8 cellular contexts compared by ENCODE assay signal in the genomic region with DNA sequence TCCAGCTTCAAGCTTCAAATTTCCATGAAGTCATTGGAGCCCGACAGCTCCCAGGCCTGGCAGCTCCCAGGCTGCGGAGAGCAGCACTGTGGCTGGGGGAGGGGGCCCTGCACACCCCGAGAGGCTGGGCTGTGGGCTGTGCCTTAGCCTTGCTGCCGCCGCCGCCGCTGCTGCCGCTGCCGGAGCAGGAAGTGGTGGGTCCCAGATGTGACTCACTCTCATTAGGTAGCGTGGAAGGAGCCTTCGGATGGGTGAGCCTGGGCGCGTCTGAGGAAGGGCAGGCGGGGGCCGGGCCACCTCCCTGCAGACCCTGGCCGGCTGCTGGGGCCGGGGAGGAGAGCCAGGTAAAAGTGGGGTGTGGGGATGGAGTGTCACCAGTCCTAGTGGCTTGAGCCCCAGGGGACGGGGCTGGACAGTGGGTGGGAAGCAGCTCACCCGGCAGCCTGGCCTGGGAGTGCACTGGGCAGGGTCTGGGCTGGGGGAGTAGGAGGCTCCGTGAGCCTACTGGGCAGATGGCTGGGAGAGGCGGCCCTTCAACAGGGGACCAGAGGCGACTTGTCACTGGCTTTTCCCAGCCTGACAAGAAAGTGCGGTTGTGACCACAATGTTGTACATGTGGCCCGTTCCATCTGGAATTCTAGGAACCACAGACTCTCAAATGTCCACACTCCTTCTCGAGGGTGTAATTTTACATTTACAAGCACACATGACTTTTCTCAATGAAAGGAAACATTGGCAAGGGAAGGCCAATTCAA. TPM values are rescaled to one million over a fixed set of nuclear protein-coding genes. Genes with fewer than 3 reads are reported as not detected.
DNase-seq lines count a peak whose midpoint lies in the region; ATAC-seq and TF ChIP-seq lines count a peak whose summit lies in the region.

ADCY7 (plus strand) TSS at position 215 of the 755 bp plus-strand sequence. CDS start 21,629 bp downstream, outside the sequence.

- H3K9ac ChIP-seq in Loucy (ENCODE audit: low read depth, low read length, poor library complexity, severe bottlenecking), result peak within 1 kb of the TSS; percentile 98
- peak within 1 kb of the TSS; percentile 32 to 68 for H3K9ac ChIP-seq in colonic mucosa (ENCODE audit: low read depth in 2 of 2, low read length in 2 of 2)

- H3F3A ChIP-seq in GM23338 (replicated peaks; ENCODE audit: low read depth) (no peaks in the 10 kb centered on the region), Loucy (ENCODE audit: low read depth) (no peaks in the 10 kb centered on the region; the same call in 1 of the 2 replicates)

- intact Hi-C loops in colonic mucosa (cut with DNase I), result no loop called here

- H3K4me3 ChIP-seq in GM23338 (no peak within 1 kb of the TSS), Loucy (ENCODE audit: low read length, poor library complexity, severe bottlenecking) (peak within 1 kb of the TSS; percentile 97), colonic mucosa (peak within 1 kb of the TSS; percentile 31)

- no peaks in the 10 kb centered on the region for H3K79me2 ChIP-seq in GM23338 (replicated peaks; ENCODE audit: insufficient read depth)
- peaks cover 51% of the 10 kb centered on the region for H3K79me2 ChIP-seq in Loucy (ENCODE audit: insufficient read depth, low read length)

- ATAC-seq in GM23338, result peak; percentile 86

- H3K36me3 Mint-ChIP-seq in GM23338 (ENCODE audit: low read depth), result no peaks in the 10 kb centered on the region

- DNase-seq in GDM1 (lab: John Stamatoyannopoulos, UW) (peak; percentile 77), GM23338 (ENCODE audit: low spot score) (peak; percentile 57), colonic mucosa (peak; percentile 84), mesenteric fat pad (ENCODE audit: low spot score) (peak; percentile 91), OCI-M2 (lab: John Stamatoyannopoulos, UW; ENCODE audit: unreplicated experiment) (no peak)
- DNase-seq in activated CD4-positive, alpha-beta T cell treated with anti-CD3 and anti-CD28 coated beads for 24 hours (ENCODE audit: low read depth in 2 of 2), result peak; percentile 74 to 76
- peak; percentile 64 to 75 for DNase-seq in stimulated activated CD8-positive, alpha-beta memory T cell treated with anti-CD3 and anti-CD28 coated beads, Interleukin-4, amount 100 ng/mL, for 4 hours (ENCODE audit: low read depth in 2 of 2, low spot score in 1 of 2)

- no peaks in the 10 kb centered on the region for H3K36me3 ChIP-seq in GM23338 (ENCODE audit: insufficient read depth)
- no peaks in the 10 kb centered on the region for H3K36me3 ChIP-seq in Loucy (ENCODE audit: insufficient read depth, low read length)
- no peaks in the 10 kb centered on the region for H3K36me3 ChIP-seq in colonic mucosa

- H3K27me3 Mint-ChIP-seq in GM23338 (ENCODE audit: insufficient read depth, low read depth, poor library complexity), result peaks cover 13% of the 10 kb centered on the region

- no peak within 1 kb of the TSS for H3K27ac Mint-ChIP-seq in GM23338

- no peaks in the 10 kb centered on the region for H3K9me3 ChIP-seq in Loucy (ENCODE audit: insufficient read depth, low read depth, low read length)
- H3K9me3 ChIP-seq in colonic mucosa, result no peaks in the 10 kb centered on the region

- H3K4me1 ChIP-seq in GM23338 (ENCODE audit: insufficient read depth), result peaks cover 7% of the 10 kb centered on the region; the same call in 1 of the 2 replicates
- H3K4me1 ChIP-seq in Loucy (ENCODE audit: insufficient read depth, low read length, poor library complexity, severe bottlenecking), result peaks cover 54% of the 10 kb centered on the region
- H3K4me1 ChIP-seq in colonic mucosa, result peaks cover 17% of the 10 kb centered on the region

- H3K4me2 ChIP-seq in GM23338, result peak within 1 kb of the TSS; percentile 38; the same call in 1 of the 2 replicates
- H3K4me2 ChIP-seq in Loucy (ENCODE audit: low read depth, low read length, poor library complexity, severe bottlenecking), result peak within 1 kb of the TSS; percentile 97

- H3K4me3 Mint-ChIP-seq in GM23338, result no peak within 1 kb of the TSS

- H2AFZ ChIP-seq in GM23338 (0 out of 2 replicates have a peak within 1 kb of the TSS, but pooled peaks have one; percentile 3), Loucy (ENCODE audit: low read length) (0 out of 2 replicates have a peak within 1 kb of the TSS, but pooled peaks have one; percentile 16)

- H3K27ac ChIP-seq in GM23338 (ENCODE audit: low read depth) (no peak within 1 kb of the TSS), colonic mucosa (peak within 1 kb of the TSS; percentile 79)

- no peaks in the 10 kb centered on the region for H3K9me3 Mint-ChIP-seq in GM23338

- H3K27me3 ChIP-seq in GM23338 (ENCODE audit: insufficient read depth) (no peaks in the 10 kb centered on the region), Loucy (ENCODE audit: insufficient read depth, low read length, poor library complexity, severe bottlenecking) (no peaks in the 10 kb centered on the region), colonic mucosa (no peaks in the 10 kb centered on the region)

- H4K20me1 ChIP-seq in GM23338 (replicated peaks; ENCODE audit: insufficient read depth), result no peaks in the 10 kb centered on the region
- no peaks in the 10 kb centered on the region for H4K20me1 ChIP-seq in Loucy (ENCODE audit: insufficient read depth, low read length, poor library complexity, severe bottlenecking)

- no peak for TF ChIP-seq CTCF in GM23338 (conservative IDR thresholded peaks at IDR 0.05; ENCODE audit: low read depth in 2 of 2)
- TF ChIP-seq CTCF in Loucy (conservative IDR thresholded peaks at IDR 0.05; ENCODE audit: low read length), result no peak
- no peak for TF ChIP-seq CTCF in colonic mucosa (IDR thresholded peaks at IDR 0.05)

- H3K9me2 ChIP-seq in GM23338 (ENCODE audit: insufficient read depth), result no peaks in the 10 kb centered on the region
- H3K9me2 ChIP-seq in Loucy (replicated peaks; ENCODE audit: low read depth, low read length), result no peaks in the 10 kb centered on the region

- H3K4me1 Mint-ChIP-seq in GM23338, result peaks cover 14% of the 10 kb centered on the region

TF ChIP-seq in GM23338, 12 proteins besides CTCF, POLR2A, EP300 and RAD21:
- no peak for TF ChIP-seq ZNF114 (CRISPR knock-in tag; IDR thresholded peaks at IDR 0.05)
- TF ChIP-seq EZH2phosphoT487 (IDR thresholded peaks at IDR 0.05; ENCODE audit: unreplicated experiment), result no peak
- TF ChIP-seq ZNF331 (CRISPR knock-in tag; IDR thresholded peaks at IDR 0.05; ENCODE audit: low read depth), result no peak
- TF ChIP-seq, protein P1, sequence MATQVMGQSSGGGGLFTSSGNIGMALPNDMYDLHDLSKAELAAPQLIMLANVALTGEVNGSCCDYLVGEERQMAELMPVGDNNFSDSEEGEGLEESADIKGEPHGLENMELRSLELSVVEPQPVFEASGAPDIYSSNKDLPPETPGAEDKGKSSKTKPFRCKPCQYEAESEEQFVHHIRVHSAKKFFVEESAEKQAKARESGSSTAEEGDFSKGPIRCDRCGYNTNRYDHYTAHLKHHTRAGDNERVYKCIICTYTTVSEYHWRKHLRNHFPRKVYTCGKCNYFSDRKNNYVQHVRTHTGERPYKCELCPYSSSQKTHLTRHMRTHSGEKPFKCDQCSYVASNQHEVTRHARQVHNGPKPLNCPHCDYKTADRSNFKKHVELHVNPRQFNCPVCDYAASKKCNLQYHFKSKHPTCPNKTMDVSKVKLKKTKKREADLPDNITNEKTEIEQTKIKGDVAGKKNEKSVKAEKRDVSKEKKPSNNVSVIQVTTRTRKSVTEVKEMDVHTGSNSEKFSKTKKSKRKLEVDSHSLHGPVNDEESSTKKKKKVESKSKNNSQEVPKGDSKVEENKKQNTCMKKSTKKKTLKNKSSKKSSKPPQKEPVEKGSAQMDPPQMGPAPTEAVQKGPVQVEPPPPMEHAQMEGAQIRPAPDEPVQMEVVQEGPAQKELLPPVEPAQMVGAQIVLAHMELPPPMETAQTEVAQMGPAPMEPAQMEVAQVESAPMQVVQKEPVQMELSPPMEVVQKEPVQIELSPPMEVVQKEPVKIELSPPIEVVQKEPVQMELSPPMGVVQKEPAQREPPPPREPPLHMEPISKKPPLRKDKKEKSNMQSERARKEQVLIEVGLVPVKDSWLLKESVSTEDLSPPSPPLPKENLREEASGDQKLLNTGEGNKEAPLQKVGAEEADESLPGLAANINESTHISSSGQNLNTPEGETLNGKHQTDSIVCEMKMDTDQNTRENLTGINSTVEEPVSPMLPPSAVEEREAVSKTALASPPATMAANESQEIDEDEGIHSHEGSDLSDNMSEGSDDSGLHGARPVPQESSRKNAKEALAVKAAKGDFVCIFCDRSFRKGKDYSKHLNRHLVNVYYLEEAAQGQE (IDR thresholded peaks at IDR 0.05; ENCODE audit: unreplicated experiment), result no peak
- TF ChIP-seq POLR2AphosphoS5 (IDR thresholded peaks at IDR 0.05; ENCODE audit: low read depth), result no peak
- TF ChIP-seq STAT1 (IDR thresholded peaks at IDR 0.05; ENCODE audit: unreplicated experiment), result no peak
- TF ChIP-seq CREB1 (CRISPR knock-in tag; IDR thresholded peaks at IDR 0.05; ENCODE audit: low read depth), result no peak
- TF ChIP-seq EZH2 (IDR thresholded peaks at IDR 0.05; ENCODE audit: low read depth, unreplicated experiment), result no peak

RNA-seq across cellular contexts. Expression of gene ADCY7, which starts in this region (rescaled TPM):
- total RNA-seq in GM23338 (2014; rRNA removed; shearing (Covaris generic)), result 10.5 and 10.8 TPM in 2 replicates
- polyA plus RNA-seq in GM23338 (2016; fragmentation: Nextera tagmentation; extraction: Ambion mirVana), result 2.4 and 2.5 TPM in 2 replicates
- total RNA-seq in colonic mucosa, result 10 to 100 TPM; 15.8 to 19.2 TPM
- 26.8 TPM for total RNA-seq in mesenteric fat pad
